Comparison of ENCODE assay signal across 3 cellular contexts in the genomic region with DNA sequence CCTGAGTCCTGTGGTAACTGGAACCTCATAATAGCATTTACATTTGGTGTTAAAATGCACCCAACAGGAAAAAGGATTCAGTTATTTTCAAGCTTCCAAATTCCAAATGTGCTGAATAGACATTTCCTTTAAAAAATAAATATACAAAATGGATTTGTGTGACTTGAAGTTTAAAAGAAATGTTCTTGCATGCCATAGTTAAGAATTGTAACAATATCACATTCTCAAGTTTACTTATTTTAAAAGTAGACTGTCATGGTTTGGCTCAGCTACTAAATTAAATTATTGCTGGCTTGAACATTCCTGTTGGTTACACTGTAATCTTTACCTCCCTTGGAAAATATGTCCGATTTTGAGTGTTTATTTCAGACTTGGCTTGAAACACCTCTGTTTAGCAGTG.
TF ChIP-seq lines count a peak whose summit lies in the region.

No MANE protein-coding gene starts in this region.

TF ChIP-seq in SK-N-SH treated with all-trans-retinoic acid at 6 μM for 48 hours, 23 proteins besides CTCF, POLR2A, EP300 and RAD21:
- TF ChIP-seq, protein P1, sequence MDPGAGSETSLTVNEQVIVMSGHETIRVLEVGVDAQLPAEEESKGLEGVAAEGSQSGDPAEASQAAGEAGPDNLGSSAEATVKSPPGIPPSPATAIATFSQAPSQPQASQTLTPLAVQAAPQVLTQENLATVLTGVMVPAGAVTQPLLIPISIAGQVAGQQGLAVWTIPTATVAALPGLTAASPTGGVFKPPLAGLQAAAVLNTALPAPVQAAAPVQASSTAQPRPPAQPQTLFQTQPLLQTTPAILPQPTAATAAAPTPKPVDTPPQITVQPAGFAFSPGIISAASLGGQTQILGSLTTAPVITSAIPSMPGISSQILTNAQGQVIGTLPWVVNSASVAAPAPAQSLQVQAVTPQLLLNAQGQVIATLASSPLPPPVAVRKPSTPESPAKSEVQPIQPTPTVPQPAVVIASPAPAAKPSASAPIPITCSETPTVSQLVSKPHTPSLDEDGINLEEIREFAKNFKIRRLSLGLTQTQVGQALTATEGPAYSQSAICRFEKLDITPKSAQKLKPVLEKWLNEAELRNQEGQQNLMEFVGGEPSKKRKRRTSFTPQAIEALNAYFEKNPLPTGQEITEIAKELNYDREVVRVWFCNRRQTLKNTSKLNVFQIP (CRISPR knock-in tag; IDR thresholded peaks at IDR 0.05; ENCODE audit: borderline replicate concordance, low read depth): no peak
- peak; percentile 13; the same call in 1 of the 2 replicates for TF ChIP-seq ISL1 (CRISPR knock-in tag; IDR thresholded peaks at IDR 0.05)

TF ChIP-seq in SK-N-SH, 30 proteins besides CTCF, POLR2A, EP300 and RAD21:
- TF ChIP-seq USF2 (IDR thresholded peaks at IDR 0.05; ENCODE audit: borderline replicate concordance, low read depth, low read length) (no peak), TEAD4 (IDR thresholded peaks at IDR 0.05; ENCODE audit: borderline replicate concordance, insufficient read depth) (no peak), GATA2 (CRISPR knock-in tag; IDR thresholded peaks at IDR 0.05) (no peak), GABPA (IDR thresholded peaks at IDR 0.05; ENCODE audit: low read depth) (no peak), JUND (IDR thresholded peaks at IDR 0.05) (no peak), NFIC (IDR thresholded peaks at IDR 0.05; ENCODE audit: borderline replicate concordance) (no peak), TCF12 (IDR thresholded peaks at IDR 0.05) (no peak), MEF2A (IDR thresholded peaks at IDR 0.05; ENCODE audit: borderline replicate concordance, low read depth) (no peak), FOSL2 (IDR thresholded peaks at IDR 0.05; ENCODE audit: borderline replicate concordance, low read depth) (no peak), NRF1 (IDR thresholded peaks at IDR 0.05; ENCODE audit: low read depth, low read length) (no peak), TAF1 (IDR thresholded peaks at IDR 0.05; ENCODE audit: borderline replicate concordance, low read depth, low read length) (no peak)
- TF ChIP-seq, protein P2, sequence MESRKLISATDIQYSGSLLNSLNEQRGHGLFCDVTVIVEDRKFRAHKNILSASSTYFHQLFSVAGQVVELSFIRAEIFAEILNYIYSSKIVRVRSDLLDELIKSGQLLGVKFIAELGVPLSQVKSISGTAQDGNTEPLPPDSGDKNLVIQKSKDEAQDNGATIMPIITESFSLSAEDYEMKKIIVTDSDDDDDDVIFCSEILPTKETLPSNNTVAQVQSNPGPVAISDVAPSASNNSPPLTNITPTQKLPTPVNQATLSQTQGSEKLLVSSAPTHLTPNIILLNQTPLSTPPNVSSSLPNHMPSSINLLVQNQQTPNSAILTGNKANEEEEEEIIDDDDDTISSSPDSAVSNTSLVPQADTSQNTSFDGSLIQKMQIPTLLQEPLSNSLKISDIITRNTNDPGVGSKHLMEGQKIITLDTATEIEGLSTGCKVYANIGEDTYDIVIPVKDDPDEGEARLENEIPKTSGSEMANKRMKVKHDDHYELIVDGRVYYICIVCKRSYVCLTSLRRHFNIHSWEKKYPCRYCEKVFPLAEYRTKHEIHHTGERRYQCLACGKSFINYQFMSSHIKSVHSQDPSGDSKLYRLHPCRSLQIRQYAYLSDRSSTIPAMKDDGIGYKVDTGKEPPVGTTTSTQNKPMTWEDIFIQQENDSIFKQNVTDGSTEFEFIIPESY (IDR thresholded peaks at IDR 0.05; ENCODE audit: borderline replicate concordance, low read depth): no peak
- TF ChIP-seq, protein P3, sequence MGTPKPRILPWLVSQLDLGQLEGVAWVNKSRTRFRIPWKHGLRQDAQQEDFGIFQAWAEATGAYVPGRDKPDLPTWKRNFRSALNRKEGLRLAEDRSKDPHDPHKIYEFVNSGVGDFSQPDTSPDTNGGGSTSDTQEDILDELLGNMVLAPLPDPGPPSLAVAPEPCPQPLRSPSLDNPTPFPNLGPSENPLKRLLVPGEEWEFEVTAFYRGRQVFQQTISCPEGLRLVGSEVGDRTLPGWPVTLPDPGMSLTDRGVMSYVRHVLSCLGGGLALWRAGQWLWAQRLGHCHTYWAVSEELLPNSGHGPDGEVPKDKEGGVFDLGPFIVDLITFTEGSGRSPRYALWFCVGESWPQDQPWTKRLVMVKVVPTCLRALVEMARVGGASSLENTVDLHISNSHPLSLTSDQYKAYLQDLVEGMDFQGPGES (IDR thresholded peaks at IDR 0.05; ENCODE audit: low read depth, low read length): no peak

TF ChIP-seq in K562, 482 proteins besides CTCF, POLR2A, EP300 and RAD21 (continued from another document):
- TF ChIP-seq, protein P4, sequence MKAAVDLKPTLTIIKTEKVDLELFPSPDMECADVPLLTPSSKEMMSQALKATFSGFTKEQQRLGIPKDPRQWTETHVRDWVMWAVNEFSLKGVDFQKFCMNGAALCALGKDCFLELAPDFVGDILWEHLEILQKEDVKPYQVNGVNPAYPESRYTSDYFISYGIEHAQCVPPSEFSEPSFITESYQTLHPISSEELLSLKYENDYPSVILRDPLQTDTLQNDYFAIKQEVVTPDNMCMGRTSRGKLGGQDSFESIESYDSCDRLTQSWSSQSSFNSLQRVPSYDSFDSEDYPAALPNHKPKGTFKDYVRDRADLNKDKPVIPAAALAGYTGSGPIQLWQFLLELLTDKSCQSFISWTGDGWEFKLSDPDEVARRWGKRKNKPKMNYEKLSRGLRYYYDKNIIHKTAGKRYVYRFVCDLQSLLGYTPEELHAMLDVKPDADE (conservative IDR thresholded peaks at IDR 0.05; ENCODE audit: control insufficient read depth, low read depth, low read length): no peak
- TF ChIP-seq C11orf30 (IDR thresholded peaks at IDR 0.05; ENCODE audit: low read depth) (peak; percentile 58; the same call in 1 of the 2 replicates), BDP1 (IDR thresholded peaks at IDR 0.05; ENCODE audit: insufficient read depth, insufficient read length) (no peak), ZNF224 (CRISPR knock-in tag; IDR thresholded peaks at IDR 0.05) (no peak), TFAM (CRISPR knock-in tag; conservative IDR thresholded peaks at IDR 0.05) (no peak), ZNF316 (IDR thresholded peaks at IDR 0.05) (peak; percentile 85), MAFF (IDR thresholded peaks at IDR 0.05; ENCODE audit: low read length) (peak; percentile 79), MAFG (tag; conservative IDR thresholded peaks at IDR 0.05) (peak; percentile 60)
TF ChIP-seq in K562: peak in this region for 5.
